ENCODE assay signal across 25 cellular contexts in genomic region chr5:108303611-108304010, GRCh38.
"Had no signal": no experiment of that assay in that cellular context is flagged by ENCODE, and none has a peak within 500 bp of the region (broad histone marks: within the 10 kb centered on the region; RNA-seq: fewer than 3 reads in every experiment).

No MANE protein-coding gene starts in this region.

- H3K27ac ChIP-seq: ascending aorta, body of pancreas, cardiac muscle cell, PC-9, VCaP had no signal

- H3K9me3 Mint-ChIP-seq: activated CD8-positive, alpha-beta T cell treated with anti-CD3 and anti-CD28 coated beads for 36 hours; activated naive CD4-positive, alpha-beta T cell treated with anti-CD3 and anti-CD28 coated beads, Interleukin-2, amount 10 ng/mL, durations not matched to agents 7 days and 5 days; activated naive CD8-positive, alpha-beta T cell treated with anti-CD3 and anti-CD28 coated beads, Interleukin-2, amount 10 ng/mL, durations not matched to agents 7 days and 5 days; activated T-cell treated with anti-CD3 and anti-CD28 coated beads, Interleukin-2, amount 50 U/mL, for 72 hours; activated T-helper 2 cell treated with anti-CD3 and anti-CD28 coated beads, Interferon-gamma antibody, Interleukin-2, Interleukin-4, amounts not matched to agents 10 μg/mL and 5 μg/mL and 100 μg/mL, durations not matched to agents 14 hours and 24 hours and 36 hours; T-cell had no signal

- H3K27ac Mint-ChIP-seq: activated CD8-positive, alpha-beta T cell treated with anti-CD3 and anti-CD28 coated beads for 36 hours; activated naive CD4-positive, alpha-beta T cell treated with anti-CD3 and anti-CD28 coated beads, Interleukin-2, amount 10 ng/mL, durations not matched to agents 7 days and 5 days; activated naive CD8-positive, alpha-beta T cell treated with anti-CD3 and anti-CD28 coated beads, Interleukin-2, amount 10 ng/mL, durations not matched to agents 7 days and 5 days; activated T-cell treated with anti-CD3 and anti-CD28 coated beads, Interleukin-2, amount 50 U/mL, for 72 hours; activated T-helper 2 cell treated with anti-CD3 and anti-CD28 coated beads, Interferon-gamma antibody, Interleukin-2, Interleukin-4, amounts not matched to agents 10 μg/mL and 5 μg/mL and 100 μg/mL, durations not matched to agents 14 hours and 24 hours and 36 hours; T-cell had no signal

- H3K4me3 Mint-ChIP-seq: activated CD8-positive, alpha-beta T cell treated with anti-CD3 and anti-CD28 coated beads for 36 hours; activated naive CD4-positive, alpha-beta T cell treated with anti-CD3 and anti-CD28 coated beads, Interleukin-2, amount 10 ng/mL, durations not matched to agents 7 days and 5 days; activated naive CD8-positive, alpha-beta T cell treated with anti-CD3 and anti-CD28 coated beads, Interleukin-2, amount 10 ng/mL, durations not matched to agents 7 days and 5 days; activated T-cell treated with anti-CD3 and anti-CD28 coated beads, Interleukin-2, amount 50 U/mL, for 72 hours; T-cell had no signal

- H3K36me3 ChIP-seq: ascending aorta, cardiac muscle cell, MG63 had no signal

- H3K36me3 Mint-ChIP-seq: activated naive CD4-positive, alpha-beta T cell treated with anti-CD3 and anti-CD28 coated beads, Interleukin-2, amount 10 ng/mL, durations not matched to agents 7 days and 5 days; activated naive CD8-positive, alpha-beta T cell treated with anti-CD3 and anti-CD28 coated beads, Interleukin-2, amount 10 ng/mL, durations not matched to agents 7 days and 5 days had no signal

- FAIRE-seq: TTC549 had no signal

- H3K27me3 ChIP-seq: ascending aorta, body of pancreas, cardiac muscle cell, MG63 had no signal

- H3K9me3 ChIP-seq: ascending aorta, body of pancreas, MG63 had no signal

- ATAC-seq: activated CD8-positive, alpha-beta T cell treated with anti-CD3 and anti-CD28 coated beads for 36 hours; activated T-cell treated with anti-CD3 and anti-CD28 coated beads, Interleukin-2, amount 50 U/mL, for 72 hours; body of pancreas; T-cell had no signal

- H3K4me3 ChIP-seq: ascending aorta, body of pancreas, cardiac muscle cell, MG63, PC-9 had no signal

- H3K4me1 Mint-ChIP-seq: activated naive CD4-positive, alpha-beta T cell treated with anti-CD3 and anti-CD28 coated beads, Interleukin-2, amount 10 ng/mL, durations not matched to agents 7 days and 5 days; activated naive CD8-positive, alpha-beta T cell treated with anti-CD3 and anti-CD28 coated beads, Interleukin-2, amount 10 ng/mL, durations not matched to agents 7 days and 5 days had no signal

- H3K27me3 Mint-ChIP-seq: activated CD8-positive, alpha-beta T cell treated with anti-CD3 and anti-CD28 coated beads for 36 hours; activated naive CD4-positive, alpha-beta T cell treated with anti-CD3 and anti-CD28 coated beads, Interleukin-2, amount 10 ng/mL, durations not matched to agents 7 days and 5 days; activated naive CD8-positive, alpha-beta T cell treated with anti-CD3 and anti-CD28 coated beads, Interleukin-2, amount 10 ng/mL, durations not matched to agents 7 days and 5 days; T-cell had no signal

- H3K4me1 ChIP-seq: ascending aorta, body of pancreas had no signal

- DNase-seq: activated CD4-positive, alpha-beta T cell treated with anti-CD3 and anti-CD28 coated beads for 4 hours; activated CD8-positive, alpha-beta memory T cell treated with anti-CD3 and anti-CD28 coated beads, Interleukin-2, amount 50 U/mL, for 4 hours; activated CD8-positive, alpha-beta T cell treated with anti-CD3 and anti-CD28 coated beads for 36 hours; activated gamma-delta T cell treated with Interleukin-2 at 50 U/mL for 16 hours; activated naive CD4-positive, alpha-beta T cell treated with anti-CD3 and anti-CD28 coated beads, Interleukin-2, amount 10 ng/mL, durations not matched to agents 7 days and 5 days; activated naive CD8-positive, alpha-beta T cell treated with anti-CD3 and anti-CD28 coated beads, Interleukin-2, amount 10 ng/mL, durations not matched to agents 7 days and 5 days; activated T-cell treated with anti-CD3 and anti-CD28 coated beads, Interleukin-2, amount 50 U/mL, for 72 hours; amniotic stem cell; body of pancreas; MG63; NCI-H1092 treated with DMSO at 0.1 percent for 48 hours; NCI-H1417 treated with DMSO at 0.1 percent for 48 hours; NCI-H1694; NCI-H2029 treated with DMSO at 0.1 percent for 48 hours; NCI-H524; PC-9; Right ventricle myocardium superior; RPMI8226; T-cell; T1000 had no signal
